1 cellular context compared by ENCODE assay signal in genomic region chr13:40770934-40771618, GRCh38.
TF ChIP-seq lines count a peak whose summit lies in the region.

TSS of gene MRPS31 (minus strand) at chr13:40771190. CDS start at chr13:40771136, 54 bp downstream.

TF ChIP-seq in HepG2, 621 proteins besides CTCF, POLR2A, EP300 and RAD21 (continued from another document and continues in another):
- TF ChIP-seq HNF1A (IDR thresholded peaks at IDR 0.05; ENCODE audit: low read depth) = no peak
- TF ChIP-seq HNF1A (CRISPR knock-in tag; IDR thresholded peaks at IDR 0.05; ENCODE audit: borderline replicate concordance) = peak; percentile 80; the same call in 1 of the 2 replicates
- TF ChIP-seq ZNF124 (CRISPR knock-in tag; IDR thresholded peaks at IDR 0.05) = no peak; the same call in 1 of the 2 replicates
- no peak for TF ChIP-seq ZNF75D (CRISPR knock-in tag; IDR thresholded peaks at IDR 0.05; ENCODE audit: borderline replicate concordance)
- TF ChIP-seq GLMP (CRISPR knock-in tag; IDR thresholded peaks at IDR 0.05; ENCODE audit: borderline replicate concordance) = no peak
- TF ChIP-seq KLF15 (CRISPR knock-in tag; IDR thresholded peaks at IDR 0.05; ENCODE audit: borderline replicate concordance) = peak; percentile 86; the same call in 1 of the 2 replicates
- no peak for TF ChIP-seq ATF6 (CRISPR knock-in tag; conservative IDR thresholded peaks at IDR 0.05)
- TF ChIP-seq YY1 (IDR thresholded peaks at IDR 0.05; ENCODE audit: insufficient read depth, insufficient replicate concordance, low read depth, low read length) = peak; percentile 80
- TF ChIP-seq CREBL2 (CRISPR knock-in tag; IDR thresholded peaks at IDR 0.05; ENCODE audit: borderline replicate concordance) = no peak
- peak; percentile 85; the same call in 1 of the 2 replicates for TF ChIP-seq TFDP1 (CRISPR knock-in tag; IDR thresholded peaks at IDR 0.05; ENCODE audit: borderline replicate concordance)
- TF ChIP-seq RCOR2 (CRISPR knock-in tag; IDR thresholded peaks at IDR 0.05) = no peak
- no peak for TF ChIP-seq FOXP1 (IDR thresholded peaks at IDR 0.05)
- TF ChIP-seq FOXP1 (CRISPR knock-in tag; IDR thresholded peaks at IDR 0.05) = peak; percentile 67; the same call in 1 of the 2 replicates
- peak; percentile 89 for TF ChIP-seq SNAPC2 (CRISPR knock-in tag; IDR thresholded peaks at IDR 0.05)
- no peak for TF ChIP-seq RAD51 (IDR thresholded peaks at IDR 0.05; ENCODE audit: borderline replicate concordance)
- TF ChIP-seq ZNF414 (CRISPR knock-in tag; IDR thresholded peaks at IDR 0.05) = peak; percentile 91
- peak; percentile 87 for TF ChIP-seq POLR2AphosphoS5 (IDR thresholded peaks at IDR 0.05; ENCODE audit: low read depth, low read length)
- TF ChIP-seq HHEX (CRISPR knock-in tag; IDR thresholded peaks at IDR 0.05) = no peak
- peak; percentile 93 for TF ChIP-seq ZIK1 (CRISPR knock-in tag; IDR thresholded peaks at IDR 0.05; ENCODE audit: borderline replicate concordance, low read depth)
- TF ChIP-seq NFAT5 (CRISPR knock-in tag; IDR thresholded peaks at IDR 0.05) = 0 out of 2 replicates have a peak, but pooled peaks have one; percentile 63
- TF ChIP-seq ZNF562 (CRISPR knock-in tag; IDR thresholded peaks at IDR 0.05; ENCODE audit: borderline replicate concordance) = no peak
- TF ChIP-seq ZNF589 (CRISPR knock-in tag; conservative IDR thresholded peaks at IDR 0.05) = peak; percentile 57; the same call in 1 of the 2 replicates
- TF ChIP-seq ZNF790 (CRISPR knock-in tag; IDR thresholded peaks at IDR 0.05; ENCODE audit: borderline replicate concordance) = no peak
- TF ChIP-seq THAP11 (CRISPR knock-in tag; IDR thresholded peaks at IDR 0.05) = peak; percentile 97
- peak; percentile 88; the same call in 1 of the 2 replicates for TF ChIP-seq ZNF615 (CRISPR knock-in tag; IDR thresholded peaks at IDR 0.05; ENCODE audit: borderline replicate concordance)
- TF ChIP-seq KAT8 (CRISPR knock-in tag; IDR thresholded peaks at IDR 0.05) = peak; percentile 99
- no peak for TF ChIP-seq NFE2L2 (IDR thresholded peaks at IDR 0.05; ENCODE audit: low read length)
- no peak for TF ChIP-seq ZNF282 (IDR thresholded peaks at IDR 0.05; ENCODE audit: partially characterized antibody)
- no peak for TF ChIP-seq ZNF850 (CRISPR knock-in tag; conservative IDR thresholded peaks at IDR 0.05)
- TF ChIP-seq TSC22D2 (CRISPR knock-in tag; IDR thresholded peaks at IDR 0.05; ENCODE audit: borderline replicate concordance) = peak; percentile 81; the same call in 1 of the 2 replicates
- peak; percentile 77 for TF ChIP-seq PRDM15 (CRISPR knock-in tag; IDR thresholded peaks at IDR 0.05)
- no peak for TF ChIP-seq TCF12 (IDR thresholded peaks at IDR 0.05)
- TF ChIP-seq TCF12 (CRISPR knock-in tag; IDR thresholded peaks at IDR 0.05) = 0 out of 2 replicates have a peak, but pooled peaks have one; percentile 47
- TF ChIP-seq RFX5 (IDR thresholded peaks at IDR 0.05; ENCODE audit: low read depth, low read length) = 0 out of 2 replicates have a peak, but pooled peaks have one; percentile 20
- peak; percentile 89 for TF ChIP-seq SMAD3 (CRISPR knock-in tag; IDR thresholded peaks at IDR 0.05)
- TF ChIP-seq TEAD2 (CRISPR knock-in tag; IDR thresholded peaks at IDR 0.05) = no peak
- peak; percentile 69 for TF ChIP-seq ZNF24 (IDR thresholded peaks at IDR 0.05)
- peak; percentile 65; the same call in 1 of the 2 replicates for TF ChIP-seq ZNF839 (CRISPR knock-in tag; IDR thresholded peaks at IDR 0.05; ENCODE audit: borderline replicate concordance)
- peak; percentile 59 for TF ChIP-seq HNF4A (CRISPR knock-in tag; IDR thresholded peaks at IDR 0.05)
- TF ChIP-seq BCL3 (CRISPR knock-in tag; IDR thresholded peaks at IDR 0.05) = peak; percentile 46; the same call in 1 of the 2 replicates
- peak; percentile 33; the same call in 1 of the 2 replicates for TF ChIP-seq ZNF644 (CRISPR knock-in tag; IDR thresholded peaks at IDR 0.05; ENCODE audit: low read depth)
- TF ChIP-seq HMG20B (CRISPR knock-in tag; conservative IDR thresholded peaks at IDR 0.05) = peak; percentile 79; the same call in 1 of the 2 replicates
